ENCODE assay signal across 12 cellular contexts in the genomic region with DNA sequence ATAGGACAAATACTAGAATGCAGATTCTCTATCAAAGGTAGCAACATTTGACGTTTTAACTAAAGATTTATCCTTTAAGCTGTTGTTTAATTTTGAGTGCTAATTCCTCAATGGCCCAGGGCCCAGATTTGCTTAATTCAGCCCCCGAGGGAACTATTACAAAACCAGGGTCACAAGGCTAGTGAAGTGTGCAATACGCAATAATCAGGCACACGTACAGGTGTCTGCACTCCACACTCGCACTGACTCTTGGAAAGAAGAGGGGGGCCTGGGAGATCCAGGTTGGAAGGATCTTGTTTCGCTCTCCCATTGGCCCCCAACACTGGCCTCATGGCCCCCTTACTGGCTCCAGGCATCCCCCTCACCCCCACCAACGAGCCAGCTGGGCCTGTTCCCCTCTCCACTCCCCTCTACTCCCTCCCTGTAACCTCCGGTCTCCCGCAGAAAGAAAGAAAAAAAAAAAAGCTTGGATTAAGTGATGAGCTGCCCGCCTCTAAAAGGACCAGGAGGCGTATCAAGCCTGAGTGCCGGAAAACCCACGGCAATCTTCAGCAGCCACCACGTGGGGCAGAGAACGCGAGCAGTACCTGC. TPM values are rescaled to one million over a fixed set of nuclear protein-coding genes. Genes with fewer than 3 reads are reported as not detected.
DNase-seq lines count a peak whose midpoint lies in the region; TF ChIP-seq lines count a peak whose summit lies in the region.
"Had no signal": no experiment of that assay in that cellular context is flagged by ENCODE, and none has a peak within 500 bp of the region (broad histone marks: within the 10 kb centered on the region; RNA-seq: fewer than 3 reads in every experiment).

No MANE protein-coding gene starts in this region.

- CTCF ChIA-PET in OCI-LY7 (lab: Charles Lee; ENCODE audit: unreplicated experiment): no interaction called here

- H3K9ac ChIP-seq in HUES48 (ENCODE audit: low read depth, low read length): no peak overlapping the region

- no peaks in the 10 kb centered on the region for H3K9me3 Mint-ChIP-seq in T-helper 2 cell treated with Interferon-gamma antibody and Interleukin-4, amounts not matched to agents 5 μg/mL and 100 μg/mL, for 36 hours
- H3K9me3 Mint-ChIP-seq: activated T-helper 1 cell treated with anti-CD3 and anti-CD28 coated beads, Interleukin-12 subunit alpha, Interleukin-12 subunit beta, Interleukin-2, Interleukin-4 antibody, amounts not matched to agents 30 ng/mL and 10 ng/mL and 1 ng/mL, durations not matched to agents 14 hours and 24 hours and 36 hours had no signal

- H3K9me3 ChIP-seq in HUES48 (ENCODE audit: control insufficient read depth, insufficient read depth, low read length) (no peaks in the 10 kb centered on the region), OCI-LY7 (ENCODE audit: low read length) (no peaks in the 10 kb centered on the region)

- H2AFZ ChIP-seq in OCI-LY7 (ENCODE audit: low read length): no peak overlapping the region

- H3K27ac ChIP-seq in HUES48 (ENCODE audit: low read depth, low read length): no peak overlapping the region
- H3K27ac ChIP-seq in caudate nucleus (ENCODE audit: low read depth, low read length): peak overlapping the region; percentile 5
- no peak overlapping the region for H3K27ac ChIP-seq in OCI-LY7 (ENCODE audit: low read depth, low read length, poor library complexity, severe bottlenecking)

- H3K36me3 ChIP-seq in HUES48 (ENCODE audit: control insufficient read depth, insufficient read depth, low read length): no peaks in the 10 kb centered on the region
- H3K36me3 ChIP-seq in kidney epithelial cell (ENCODE audit: control insufficient read depth, insufficient read depth, low read length): no peaks in the 10 kb centered on the region
- H3K36me3 ChIP-seq in OCI-LY7 (ENCODE audit: insufficient read depth, low read length): no peaks in the 10 kb centered on the region

- peaks cover 24% of the 10 kb centered on the region for H3K4me1 ChIP-seq in HUES48 (ENCODE audit: control insufficient read depth, insufficient read depth, low read length)
- no peaks in the 10 kb centered on the region for H3K4me1 ChIP-seq in OCI-LY7 (ENCODE audit: insufficient read depth, low read length, poor library complexity, severe bottlenecking)

- BruUV-seq in OCI-LY7 (replicated peaks; lab: Mats Ljungman, UMichigan): no TSS peak

- H3K36me3 Mint-ChIP-seq in T-helper 2 cell treated with Interferon-gamma antibody and Interleukin-4, amounts not matched to agents 5 μg/mL and 100 μg/mL, for 36 hours (ENCODE audit: low read depth): no peaks in the 10 kb centered on the region
- H3K36me3 Mint-ChIP-seq: naive B cell had no signal

- DNase-seq in AG09309 (ENCODE audit: low read depth): no peak
- DNase-seq in caudate nucleus (lab: John Stamatoyannopoulos, UW): peak in 3 of 61 donors; percentile 17 to 58 (median 52)
- no peak for DNase-seq in kidney epithelial cell (ENCODE audit: low read depth)
- DNase-seq in OCI-LY7 (ENCODE audit: low spot score): no peak
- DNase-seq in LoVo (ENCODE audit: low spot score): no peak
- DNase-seq in T-helper 2 cell treated with Interferon-gamma antibody and Interleukin-4, amounts not matched to agents 5 μg/mL and 100 μg/mL, for 36 hours (ENCODE audit: low spot score): no peak
- DNase-seq in stimulated activated CD4-positive, alpha-beta T cell treated with anti-CD3 and anti-CD28 coated beads, Interleukin-4, amount 100 ng/mL, for 24 hours: no peak
- DNase-seq: activated CD4-positive, CD25-positive, alpha-beta regulatory T cell; naive B cell; stimulated activated CD4-positive, alpha-beta T cell treated with anti-CD3 and anti-CD28 coated beads, Interleukin-1b, Interleukin-23, amount 100 ng/mL, for 48 hours had no signal

- H3K79me2 ChIP-seq in OCI-LY7 (ENCODE audit: insufficient read depth, low read depth, low read length): no peaks in the 10 kb centered on the region

- POLR2A ChIA-PET in OCI-LY7 (lab: Charles Lee): no interaction called here

- H3K9me2 ChIP-seq in OCI-LY7 (ENCODE audit: insufficient read depth, low read length): no peaks in the 10 kb centered on the region

- H3K4me3 ChIP-seq in AG09309 (ENCODE audit: control insufficient read depth, low read depth, low read length): peak overlapping the region; percentile 46
- H3K4me3 ChIP-seq in HUES48 (ENCODE audit: low read depth, low read length): peak overlapping the region; percentile 74
- peak overlapping the region; percentile 38 for H3K4me3 ChIP-seq in kidney epithelial cell (ENCODE audit: low read depth, low read length)
- no peak overlapping the region for H3K4me3 ChIP-seq in OCI-LY7 (ENCODE audit: low read depth, low read length, poor library complexity, severe bottlenecking)

- H3K27ac Mint-ChIP-seq in T-helper 2 cell treated with Interferon-gamma antibody and Interleukin-4, amounts not matched to agents 5 μg/mL and 100 μg/mL, for 36 hours: no peak overlapping the region
- H3K27ac Mint-ChIP-seq: activated T-helper 1 cell treated with anti-CD3 and anti-CD28 coated beads, Interleukin-12 subunit alpha, Interleukin-12 subunit beta, Interleukin-2, Interleukin-4 antibody, amounts not matched to agents 30 ng/mL and 10 ng/mL and 1 ng/mL, durations not matched to agents 14 hours and 24 hours and 36 hours; naive B cell had no signal

- H3K4me2 ChIP-seq in OCI-LY7 (ENCODE audit: low read length): no peak overlapping the region

- no peak for TF ChIP-seq CTCF in AG09309 (IDR thresholded peaks at IDR 0.05; ENCODE audit: control insufficient read depth, insufficient read depth, low read depth, low read length, missing control alignments)
- no peak for TF ChIP-seq CTCF in kidney epithelial cell (IDR thresholded peaks at IDR 0.05; ENCODE audit: insufficient read depth, low read length, poor library complexity, severe bottlenecking)
- TF ChIP-seq CTCF in OCI-LY7 (conservative IDR thresholded peaks at IDR 0.05; ENCODE audit: low read length): no peak

- intact Hi-C loops in OCI-LY7 (cut with micrococcal nuclease; ENCODE audit: unreplicated experiment): no loop called here

- no peaks in the 10 kb centered on the region for H3K4me1 Mint-ChIP-seq in T-helper 2 cell treated with Interferon-gamma antibody and Interleukin-4, amounts not matched to agents 5 μg/mL and 100 μg/mL, for 36 hours (ENCODE audit: low read depth)

- H3K27me3 Mint-ChIP-seq in T-helper 2 cell treated with Interferon-gamma antibody and Interleukin-4, amounts not matched to agents 5 μg/mL and 100 μg/mL, for 36 hours (ENCODE audit: low read depth): peaks cover 26% of the 10 kb centered on the region

- H4K20me1 ChIP-seq in OCI-LY7 (ENCODE audit: insufficient read depth, low read length): no peaks in the 10 kb centered on the region

- H3K4me3 Mint-ChIP-seq in T-helper 2 cell treated with Interferon-gamma antibody and Interleukin-4, amounts not matched to agents 5 μg/mL and 100 μg/mL, for 36 hours: no peak overlapping the region
- H3K4me3 Mint-ChIP-seq: activated T-helper 1 cell treated with anti-CD3 and anti-CD28 coated beads, Interleukin-12 subunit alpha, Interleukin-12 subunit beta, Interleukin-2, Interleukin-4 antibody, amounts not matched to agents 30 ng/mL and 10 ng/mL and 1 ng/mL, durations not matched to agents 14 hours and 24 hours and 36 hours had no signal

- H3K27me3 ChIP-seq in HUES48 (ENCODE audit: control insufficient read depth, insufficient read depth, low read length): peaks cover 76% of the 10 kb centered on the region
- no peaks in the 10 kb centered on the region for H3K27me3 ChIP-seq in kidney epithelial cell (ENCODE audit: control insufficient read depth, insufficient read depth, low read length)

RNA-seq across cellular contexts. Expression of gene KIRREL3, which starts 2.2 kb away (rescaled TPM):
- total RNA-seq in kidney epithelial cell: 1.3 and 1.4 TPM in 2 replicates
- total RNA-seq in OCI-LY7 (2014; rRNA removed; shearing (Covaris generic)): not detected in 2 replicates
- total RNA-seq in OCI-LY7 (2022): not detected in 2 replicates
- total RNA-seq: activated T-helper 1 cell treated with anti-CD3 and anti-CD28 coated beads, Interleukin-12 subunit alpha, Interleukin-12 subunit beta, Interleukin-2, Interleukin-4 antibody, amounts not matched to agents 30 ng/mL and 10 ng/mL and 1 ng/mL, durations not matched to agents 14 hours and 24 hours and 36 hours had no signal
